ENCODE assay signal across 8 cellular contexts in the genomic region with DNA sequence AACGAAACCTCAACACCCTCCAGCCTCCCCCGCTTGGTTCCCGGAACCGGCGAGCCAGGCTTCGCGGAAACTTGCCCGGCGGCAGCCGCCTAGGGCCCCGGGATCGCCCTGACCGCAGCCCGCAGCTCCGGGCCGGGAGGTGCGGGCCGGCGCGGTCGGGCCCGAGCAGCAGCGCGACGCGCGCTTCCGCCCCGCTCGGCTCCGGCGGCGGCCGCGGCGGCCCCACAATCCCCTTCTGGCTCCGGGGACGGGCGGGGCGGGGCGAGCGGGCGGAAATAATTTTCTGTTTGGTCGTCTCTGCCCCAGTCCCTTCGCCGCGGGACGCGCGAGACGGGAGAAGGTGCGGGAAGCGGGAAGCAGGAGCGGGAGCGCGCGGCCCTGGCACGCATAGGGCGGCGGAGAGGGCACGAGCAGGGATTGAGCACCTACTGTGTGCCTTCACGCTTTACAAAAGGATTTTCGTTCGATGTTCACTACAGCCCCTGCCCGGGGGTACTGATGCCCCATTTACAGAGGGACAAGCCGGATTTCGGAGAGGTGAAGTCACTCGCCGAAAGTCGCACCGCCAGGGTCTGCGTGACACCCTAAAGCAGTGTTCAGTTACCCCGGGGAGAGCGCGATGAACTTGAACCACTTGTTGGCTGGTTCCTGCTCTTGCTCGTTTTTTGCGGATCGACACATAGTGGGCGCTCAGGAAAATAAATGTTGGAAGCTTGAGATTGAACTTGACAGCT. TPM values are rescaled to one million over a fixed set of nuclear protein-coding genes. Genes with fewer than 3 reads are reported as not detected.
DNase-seq lines count a peak whose midpoint lies in the region; ATAC-seq and TF ChIP-seq lines count a peak whose summit lies in the region.

No MANE protein-coding gene starts in this region.

- peaks cover 21% of the 10 kb centered on the region for H3K36me3 Mint-ChIP-seq in activated CD8-positive, alpha-beta T cell treated with anti-CD3 and anti-CD28 coated beads for 36 hours (ENCODE audit: low read depth)

- no peaks in the 10 kb centered on the region for H3K27me3 Mint-ChIP-seq in activated CD8-positive, alpha-beta T cell treated with anti-CD3 and anti-CD28 coated beads for 36 hours

- H3K27ac ChIP-seq in ectodermal cell (ENCODE audit: insufficient read depth, low read depth, low read length, poor library complexity, severe bottlenecking) (no peak overlapping the region), lung (ENCODE audit: low read depth in 1 of 2, low read length in 1 of 2) (peak overlapping the region; percentile 94 to 97)

- H3K27ac Mint-ChIP-seq in activated CD8-positive, alpha-beta T cell treated with anti-CD3 and anti-CD28 coated beads for 36 hours: peak overlapping the region; percentile 98

- peak; percentile 89 for DNase-seq in NCI-H748 (lab: John Stamatoyannopoulos, UW; ENCODE audit: unreplicated experiment)
- peak; percentile 86 for DNase-seq in activated CD8-positive, alpha-beta T cell treated with anti-CD3 and anti-CD28 coated beads for 36 hours
- peak; percentile 85 for DNase-seq in lung (ENCODE audit: low spot score)
- DNase-seq in stimulated activated CD4-positive, alpha-beta T cell treated with anti-CD3 and anti-CD28 coated beads, Interleukin-4, amount 100 ng/mL, for 4 hours: peak; percentile 76 to 81

- H3K36me3 ChIP-seq in ectodermal cell (ENCODE audit: control insufficient read depth, insufficient read depth, low read length): no peaks in the 10 kb centered on the region
- H3K36me3 ChIP-seq in lung (ENCODE audit: control insufficient read depth in 2 of 2, insufficient read depth in 2 of 2, low read length in 2 of 2): no peaks in the 10 kb centered on the region

- TF ChIP-seq POLR2A in GM15510 (IDR thresholded peaks at IDR 0.05; ENCODE audit: borderline replicate concordance, extremely low read depth, insufficient read length): peak; percentile 85

- peaks cover 38% of the 10 kb centered on the region for H3K4me1 Mint-ChIP-seq in activated CD8-positive, alpha-beta T cell treated with anti-CD3 and anti-CD28 coated beads for 36 hours (ENCODE audit: low read depth)

- no peak for TF ChIP-seq CTCF in activated CD8-positive, alpha-beta T cell treated with anti-CD3 and anti-CD28 coated beads for 36 hours (IDR thresholded peaks at IDR 0.05)
- TF ChIP-seq CTCF in lung (IDR thresholded peaks at IDR 0.05; ENCODE audit: control extremely low read depth, extremely low read depth): no peak

- H3K4me3 Mint-ChIP-seq in activated CD8-positive, alpha-beta T cell treated with anti-CD3 and anti-CD28 coated beads for 36 hours: peak overlapping the region; percentile 90

- CTCF ChIA-PET in activated CD8-positive, alpha-beta T cell treated with anti-CD3 and anti-CD28 coated beads for 36 hours (lab: Charles Lee): interaction anchor here (0.9 to 2.9 kb wide), 3 partner anchors 26 to 33 kb away, joined by 3 to 16 read pairs (median 7); no protein-coding TSS in a partner anchor

- H3K4me1 ChIP-seq in ectodermal cell (ENCODE audit: control insufficient read depth, insufficient read depth, low read length) (peaks cover 24% of the 10 kb centered on the region), lung (ENCODE audit: control insufficient read depth in 2 of 2, insufficient read depth in 2 of 2, low read length in 2 of 2) (peaks cover 4 to 13% of the 10 kb centered on the region in 2 donors)

- H3K27me3 ChIP-seq in ectodermal cell (ENCODE audit: control insufficient read depth, insufficient read depth, low read length, poor library complexity, severe bottlenecking) (peaks cover 86% of the 10 kb centered on the region), lung (ENCODE audit: control insufficient read depth, insufficient read depth) (no peaks in the 10 kb centered on the region)

- 0 to 1% methylated on average over 79 of the region's 79 CpGs for WGBS in ectodermal cell, 2 experiments
- WGBS in lung, 2 donors: 0% methylated on average over 54 to 79 of the region's 79 CpGs

- H3K9me3 ChIP-seq in ectodermal cell (ENCODE audit: control insufficient read depth, low read length) (no peaks in the 10 kb centered on the region), lung (ENCODE audit: control insufficient read depth in 2 of 2, insufficient read depth in 1 of 2, low read length in 1 of 2) (peaks cover 0 to 2% of the 10 kb centered on the region in 2 donors)

- POLR2A ChIA-PET in activated CD8-positive, alpha-beta T cell treated with anti-CD3 and anti-CD28 coated beads for 36 hours (lab: Charles Lee): interaction anchor here (0.6 to 18.4 kb wide), 9 partner anchors 9 to 180 kb away, joined by 3 to 390 read pairs (median 10); a partner anchor contains a TSS

- H3K4me3 ChIP-seq in ectodermal cell (ENCODE audit: insufficient read depth, low read depth, low read length) (peak overlapping the region; percentile 48), lung (peak overlapping the region; percentile 65)

- no peaks in the 10 kb centered on the region for H3K9me3 Mint-ChIP-seq in activated CD8-positive, alpha-beta T cell treated with anti-CD3 and anti-CD28 coated beads for 36 hours

- peak; percentile 32 for ATAC-seq in HG03280 (IDR thresholded peaks at IDR 0.05; ENCODE audit: unreplicated experiment)
- ATAC-seq in activated CD8-positive, alpha-beta T cell treated with anti-CD3 and anti-CD28 coated beads for 36 hours: peak; percentile 6
- ATAC-seq in lung (ENCODE audit: insufficient read depth, low FRiP score): peak; percentile 46
- no peak for ATAC-seq in GM21360 (IDR thresholded peaks at IDR 0.05; ENCODE audit: unreplicated experiment)

- intact Hi-C loops in activated CD8-positive, alpha-beta T cell treated with anti-CD3 and anti-CD28 coated beads for 36 hours (cut with micrococcal nuclease): no loop called here

RNA-seq across cellular contexts. Expression of a gene that starts 2.7 kb away (rescaled TPM):
- 100 to 1,000 TPM; 145 to 148 TPM for total RNA-seq in activated CD8-positive, alpha-beta T cell treated with anti-CD3 and anti-CD28 coated beads for 36 hours
- 43.9 TPM for polyA plus RNA-seq in ectodermal cell (2013, experiment 1 of 4)
- 52.0 TPM for polyA plus RNA-seq in ectodermal cell (2013, experiment 2 of 4)
- 39.9 TPM for polyA plus RNA-seq in ectodermal cell (2013, experiment 3 of 4)
- 46.5 TPM for polyA plus RNA-seq in ectodermal cell (2013, experiment 4 of 4)
- 100 to 1,000 TPM in 1 of 2 donors, 10 to 100 TPM in 1; 70.1 to 108 TPM for total RNA-seq in lung
- polyA plus RNA-seq in lung: 10 to 100 TPM; 64.0 to 70.6 TPM

RNA-seq across cellular contexts. Expression of a gene that starts 27.6 kb away (rescaled TPM):
- 10 to 100 TPM; 31.8 to 32.2 TPM for total RNA-seq in activated CD8-positive, alpha-beta T cell treated with anti-CD3 and anti-CD28 coated beads for 36 hours
- 32.9 TPM for polyA plus RNA-seq in ectodermal cell (2013, experiment 1 of 4)
- polyA plus RNA-seq in ectodermal cell (2013, experiment 2 of 4): 31.6 TPM
- polyA plus RNA-seq in ectodermal cell (2013, experiment 3 of 4): 25.6 TPM
- polyA plus RNA-seq in ectodermal cell (2013, experiment 4 of 4): 27.4 TPM
- 1 to 10 TPM in 1 of 2 donors, under 1 TPM in 1; 0.40 to 2.8 TPM for total RNA-seq in lung
- polyA plus RNA-seq in lung: 1 to 10 TPM; 1.6 to 2.8 TPM

RNA-seq across cellular contexts. Expression of a gene that starts 27.8 kb away (rescaled TPM):
- 10 to 100 TPM; 43.2 to 44.2 TPM for total RNA-seq in activated CD8-positive, alpha-beta T cell treated with anti-CD3 and anti-CD28 coated beads for 36 hours
- 7.1 TPM for polyA plus RNA-seq in ectodermal cell (2013, experiment 1 of 4)
- polyA plus RNA-seq in ectodermal cell (2013, experiment 2 of 4): 6.5 TPM
- 5.4 TPM for polyA plus RNA-seq in ectodermal cell (2013, experiment 3 of 4)
- 7.1 TPM for polyA plus RNA-seq in ectodermal cell (2013, experiment 4 of 4)
- total RNA-seq in lung: 10 to 100 TPM in 1 of 2 donors, 1 to 10 TPM in 1; 2.4 to 49.7 TPM
- 10 to 100 TPM; 34.4 to 41.5 TPM for polyA plus RNA-seq in lung

RNA-seq across cellular contexts. Expression of a gene that starts 45.8 kb away (rescaled TPM):
- 1 to 10 TPM in 1 of 2 experiments, under 1 TPM in 1; 0.50 to 1.2 TPM for total RNA-seq in activated CD8-positive, alpha-beta T cell treated with anti-CD3 and anti-CD28 coated beads for 36 hours
- 97.7 TPM for polyA plus RNA-seq in ectodermal cell (2013, experiment 1 of 4)
- polyA plus RNA-seq in ectodermal cell (2013, experiment 2 of 4): 93.5 TPM
- 77.4 TPM for polyA plus RNA-seq in ectodermal cell (2013, experiment 3 of 4)
- polyA plus RNA-seq in ectodermal cell (2013, experiment 4 of 4): 79.7 TPM
- total RNA-seq in lung: 10 to 100 TPM; 29.2 to 43.3 TPM
- polyA plus RNA-seq in lung: 10 to 100 TPM; 17.1 to 61.4 TPM

RNA-seq across cellular contexts. Expression of a gene that starts 50.2 kb away (rescaled TPM):
- 100 to 1,000 TPM; 275 to 279 TPM for total RNA-seq in activated CD8-positive, alpha-beta T cell treated with anti-CD3 and anti-CD28 coated beads for 36 hours
- 245 TPM for polyA plus RNA-seq in ectodermal cell (2013, experiment 1 of 4)
- 226 TPM for polyA plus RNA-seq in ectodermal cell (2013, experiment 2 of 4)
- polyA plus RNA-seq in ectodermal cell (2013, experiment 3 of 4): 213 TPM
- polyA plus RNA-seq in ectodermal cell (2013, experiment 4 of 4): 242 TPM
- total RNA-seq in lung: 100 to 1,000 TPM in 1 of 2 donors, 10 to 100 TPM in 1; 81.3 to 175 TPM
- polyA plus RNA-seq in lung: 100 to 1,000 TPM; 293 to 374 TPM

Comparison
In these comparisons a context has a peak if more than half of its experiments do, and no peak if none do; other contexts are left out.
1. RNA of a gene that starts 27.6 kb away (total RNA-seq): 31.8 to 32.2 TPM in activated CD8-positive, alpha-beta T cell treated with anti-CD3 and anti-CD28 coated beads for 36 hours; 0.40 to 2.8 TPM in lung; every median in the first group is over 4 times any median in the second.
2. Peak in every context shown above with its lines, with median percentiles within 50 percentile points of each other: DNase-seq.